Comparison of ENCODE assay signal across 8 cellular contexts in genomic region chr5:127959152-127959764, GRCh38.
DNase-seq lines count a peak whose midpoint lies in the region; ATAC-seq and TF ChIP-seq lines count a peak whose summit lies in the region.

No MANE protein-coding gene starts in this region.

- no peak overlapping the region for H3K4me3 Mint-ChIP-seq in progenitor cell of endocrine pancreas (ENCODE audit: low read depth)

- no peak overlapping the region for H3K4me3 ChIP-seq in astrocyte of the spinal cord (ENCODE audit: low read depth, low read length)

- DNase-seq in GM03348 (ENCODE audit: low spot score) (peak; percentile 55), NCI-H2196 treated with DMSO at 0.1 percent for 48 hours (lab: John Stamatoyannopoulos, UW; ENCODE audit: unreplicated experiment) (peak; percentile 68), astrocyte of the spinal cord (ENCODE audit: low read depth, low spot score) (peak; percentile 94), left kidney (ENCODE audit: low read depth, low spot score) (peak; percentile 65), GM19240 (ENCODE audit: insufficient read length, low spot score) (no peak), progenitor cell of endocrine pancreas (ENCODE audit: low spot score, unreplicated experiment) (no peak)
- no peak for DNase-seq in stimulated activated naive CD4-positive, alpha-beta T cell treated with Interleukin-2 at 50 U/mL for 16 hours (lab: John Stamatoyannopoulos, UW)

- H3K27me3 Mint-ChIP-seq in progenitor cell of endocrine pancreas = no peaks in the 10 kb centered on the region

- H3K4me1 Mint-ChIP-seq in progenitor cell of endocrine pancreas (ENCODE audit: low read depth) = peaks cover 21% of the 10 kb centered on the region

- peaks cover 6% of the 10 kb centered on the region for H3K9me3 Mint-ChIP-seq in progenitor cell of endocrine pancreas (ENCODE audit: low read depth)

- no peak for ATAC-seq in GM18498 (IDR thresholded peaks at IDR 0.05; ENCODE audit: unreplicated experiment)

- in situ Hi-C loops in astrocyte of the spinal cord (cut with HindIII; ENCODE audit: low sequenced_read_pairs) = no loop called here

- TF ChIP-seq CTCF in astrocyte of the spinal cord (IDR thresholded peaks at IDR 0.05; ENCODE audit: low read depth, low read length) = no peak
- no peak for TF ChIP-seq CTCF in progenitor cell of endocrine pancreas (IDR thresholded peaks at IDR 0.05; ENCODE audit: unreplicated experiment)

- H3K36me3 Mint-ChIP-seq in progenitor cell of endocrine pancreas (ENCODE audit: insufficient read depth) = peaks cover 5% of the 10 kb centered on the region

- H3K27ac Mint-ChIP-seq in progenitor cell of endocrine pancreas = no peak overlapping the region

Comparison
In these comparisons a context has a peak if more than half of its experiments do, and no peak if none do; other contexts are left out.
1. DNase-seq: peak in GM03348 (single experiment), NCI-H2196 treated with DMSO at 0.1 percent for 48 hours (single experiment), astrocyte of the spinal cord (single experiment) and left kidney (single experiment); none in GM19240 (single experiment), stimulated activated naive CD4-positive, alpha-beta T cell treated with Interleukin-2 at 50 U/mL for 16 hours (single experiment) and progenitor cell of endocrine pancreas (single experiment).